Comparison of ENCODE assay signal across 8 cellular contexts in genomic region chr3:70982700-70983140, GRCh38.
A peak's percentile ranks its signal among the peaks of the same experiment; 100 is the strongest.
DNase-seq lines count a peak whose midpoint lies in the region; ATAC-seq lines count a peak whose summit lies in the region.

No MANE protein-coding gene starts in this region.

- DNase-seq in amygdala (lab: John Stamatoyannopoulos, UW) (peak in 30 of 56 donors; percentile 1 to 55 (median 18)), left ventricle myocardium superior (no peak), pulmonary artery endothelial cell (ENCODE audit: low read depth, low spot score) (peak; percentile 58), DMS79 (lab: John Stamatoyannopoulos, UW) (no peak), COR-L47 (lab: John Stamatoyannopoulos, UW) (no peak)

- H3K36me3 ChIP-seq in ACC112 (ENCODE audit: insufficient read depth, low read length) = peaks cover 33% of the 10 kb centered on the region

- peaks cover 33% of the 10 kb centered on the region for H3K79me2 ChIP-seq in ACC112 (ENCODE audit: control insufficient read depth, insufficient read depth, low read length, unreplicated experiment)

- peaks cover 4 to 23% (median 6%) of the 10 kb centered on the region in 3 donors for H3K4me1 Mint-ChIP-seq in IgD-negative memory B cell

- no peak overlapping the region for H3K4me3 Mint-ChIP-seq in IgD-negative memory B cell

- peak overlapping the region in 2 of 3 donors; percentile 71 to 78 for H3K27ac Mint-ChIP-seq in IgD-negative memory B cell

- H3K4me3 ChIP-seq in ACC112 (ENCODE audit: low read depth, low read length) = peak overlapping the region; percentile 61

- no peak overlapping the region for H2AFZ ChIP-seq in ACC112 (ENCODE audit: low read length, unreplicated experiment)

- peak overlapping the region; percentile 99 for H3K27ac ChIP-seq in ACC112 (ENCODE audit: low read depth, low read length)

- H3K4me1 ChIP-seq in ACC112 (ENCODE audit: control insufficient read depth, insufficient read depth, low read length, unreplicated experiment) = peaks cover 40% of the 10 kb centered on the region

- ATAC-seq in GM19025 (IDR thresholded peaks at IDR 0.05; ENCODE audit: low read depth, unreplicated experiment) (peak; percentile 79), left ventricle myocardium superior (peak; percentile 69)

- no peaks in the 10 kb centered on the region for H3K27me3 ChIP-seq in ACC112 (ENCODE audit: insufficient read depth, low read length)

- peaks cover 10% of the 10 kb centered on the region for H3K36me3 Mint-ChIP-seq in IgD-negative memory B cell

- H3K27me3 Mint-ChIP-seq in IgD-negative memory B cell = no peaks in the 10 kb centered on the region

- intact Hi-C loops in left ventricle myocardium superior (cut with micrococcal nuclease) = no loop called here

- H3K9me3 Mint-ChIP-seq in IgD-negative memory B cell = no peaks in the 10 kb centered on the region

Comparison
In these comparisons a context has a peak if more than half of its experiments do, and no peak if none do; other contexts are left out.
1. DNase-seq: peak in amygdala (30 of 56) and pulmonary artery endothelial cell (single experiment); none in left ventricle myocardium superior (single experiment), DMS79 (single experiment) and COR-L47 (single experiment).